In genomic region chr21:44764319-44765230, GRCh38 we compare ENCODE assay signal across 18 cellular contexts. TPM values are rescaled to one million over a fixed set of nuclear protein-coding genes. Genes with fewer than 3 reads are reported as not detected.
DNase-seq lines count a peak whose midpoint lies in the region; ATAC-seq and TF ChIP-seq lines count a peak whose summit lies in the region.
"Had no signal": no experiment of that assay in that cellular context is flagged by ENCODE, and none has a peak within 500 bp of the region (broad histone marks: within the 10 kb centered on the region; RNA-seq: fewer than 3 reads in every experiment).

No MANE protein-coding gene starts in this region.

- H3K4me3 ChIP-seq in SJCRH30 = no peak overlapping the region

- DNase-seq in GM03348 (ENCODE audit: low spot score) (peak; percentile 44), immature natural killer cell (no peak), SJCRH30 (no peak), Ammon's horn (ENCODE audit: low spot score) (no peak)
- DNase-seq: C1 segment of cervical spinal cord; H9; KG1; left cardiac atrium; NCI-H1694 treated with DMSO at 0.1 percent for 48 hours; NCI-H524 treated with DMSO at 0.1 percent for 48 hours; stimulated activated CD4-positive, alpha-beta T cell treated with anti-CD3 and anti-CD28 coated beads, Interleukin-4, amount 100 ng/mL, for 24 hours; stimulated activated naive B cell treated with anti-CD40 and anti-IgM and Interleukin-4, amounts not matched to agents 10 μg/mL and 1 μg/mL and 100 μg/mL, for 72 hours had no signal

- TF ChIP-seq CTCF in C4-2B (conservative IDR thresholded peaks at IDR 0.05) = no peak
- TF ChIP-seq CTCF in VCaP (conservative IDR thresholded peaks at IDR 0.05) = no peak

- peaks cover 4% of the 10 kb centered on the region for H3K36me3 ChIP-seq in SJCRH30

- no peaks in the 10 kb centered on the region for H3K9me3 Mint-ChIP-seq in immature natural killer cell
- H3K9me3 Mint-ChIP-seq: activated naive CD4-positive, alpha-beta T cell treated with anti-CD3 and anti-CD28 coated beads for 36 hours; H9; stimulated activated naive B cell treated with anti-CD40 and anti-IgM and Interleukin-4, amounts not matched to agents 10 μg/mL and 1 μg/mL and 100 μg/mL, for 72 hours had no signal

- H3K27ac ChIP-seq in C4-2B (peak overlapping the region; percentile 24; the same call in 1 of the 2 replicates), VCaP (peak overlapping the region; percentile 82), SJCRH30 (no peak overlapping the region)

- no peaks in the 10 kb centered on the region for H3K27me3 ChIP-seq in SJCRH30

- H3K4me1 Mint-ChIP-seq in immature natural killer cell = peaks cover 11 to 12% of the 10 kb centered on the region in 2 donors

- H3K9me3 ChIP-seq in SJCRH30 (replicated peaks) = no peaks in the 10 kb centered on the region

- no peak for TF ChIP-seq POLR2A in GM18505 (IDR thresholded peaks at IDR 0.05; ENCODE audit: borderline replicate concordance, extremely low read depth, insufficient read depth, insufficient read length)

- no peak for ATAC-seq in GM21515 (IDR thresholded peaks at IDR 0.05; ENCODE audit: unreplicated experiment)
- no peak for ATAC-seq in GM18505 (IDR thresholded peaks at IDR 0.05; ENCODE audit: unreplicated experiment)
- ATAC-seq: left cardiac atrium had no signal

- H3K36me3 Mint-ChIP-seq in immature natural killer cell = peaks cover 2 to 3% (median 2%) of the 10 kb centered on the region in 3 donors

- peak overlapping the region in 4 of 6 donors; percentile 74 to 91 (median 80) for H3K27ac Mint-ChIP-seq in immature natural killer cell

- no peaks in the 10 kb centered on the region for H3K4me1 ChIP-seq in SJCRH30

- H3K4me3 Mint-ChIP-seq in immature natural killer cell = peak overlapping the region; percentile 28 to 79 (median 73)
- H3K4me3 Mint-ChIP-seq: activated naive CD4-positive, alpha-beta T cell treated with anti-CD3 and anti-CD28 coated beads for 36 hours; stimulated activated naive B cell treated with anti-CD40 and anti-IgM and Interleukin-4, amounts not matched to agents 10 μg/mL and 1 μg/mL and 100 μg/mL, for 72 hours had no signal

- peaks cover 2 to 8% (median 4%) of the 10 kb centered on the region in 3 donors for H3K27me3 Mint-ChIP-seq in immature natural killer cell (ENCODE audit: low read depth in 3 of 3)
- H3K27me3 Mint-ChIP-seq: stimulated activated naive B cell treated with anti-CD40 and anti-IgM and Interleukin-4, amounts not matched to agents 10 μg/mL and 1 μg/mL and 100 μg/mL, for 72 hours had no signal

RNA-seq across cellular contexts. Expression of gene UBE2G2, which starts 37.0 kb away (rescaled TPM):
- 10 to 100 TPM; 43.6 to 62.9 (median 56.2) TPM for polyA plus RNA-seq in immature natural killer cell
- total RNA-seq in SJCRH30 (2014; rRNA removed; shearing (Covaris generic)) = 79.5 and 90.5 TPM in 2 replicates

RNA-seq across cellular contexts. Expression of gene TSPEAR, which starts 53.2 kb away (rescaled TPM):
- not detected for polyA plus RNA-seq in immature natural killer cell
- total RNA-seq in SJCRH30 (2014; rRNA removed; shearing (Covaris generic)) = not detected in 2 replicates
- total RNA-seq: activated CD8-positive, alpha-beta memory T cell treated with anti-CD3 and anti-CD28 coated beads for 36 hours; activated naive CD4-positive, alpha-beta T cell treated with anti-CD3 and anti-CD28 coated beads for 36 hours had no signal

RNA-seq across cellular contexts. Expression of gene SUMO3, which starts 53.3 kb away (rescaled TPM):
- polyA plus RNA-seq in immature natural killer cell = 10 to 100 TPM; 85.2 to 95.7 (median 87.4) TPM
- 70.3 and 76.9 TPM in 2 replicates for total RNA-seq in SJCRH30 (2014; rRNA removed; shearing (Covaris generic))
